8 cellular contexts compared by ENCODE assay signal in the genomic region with DNA sequence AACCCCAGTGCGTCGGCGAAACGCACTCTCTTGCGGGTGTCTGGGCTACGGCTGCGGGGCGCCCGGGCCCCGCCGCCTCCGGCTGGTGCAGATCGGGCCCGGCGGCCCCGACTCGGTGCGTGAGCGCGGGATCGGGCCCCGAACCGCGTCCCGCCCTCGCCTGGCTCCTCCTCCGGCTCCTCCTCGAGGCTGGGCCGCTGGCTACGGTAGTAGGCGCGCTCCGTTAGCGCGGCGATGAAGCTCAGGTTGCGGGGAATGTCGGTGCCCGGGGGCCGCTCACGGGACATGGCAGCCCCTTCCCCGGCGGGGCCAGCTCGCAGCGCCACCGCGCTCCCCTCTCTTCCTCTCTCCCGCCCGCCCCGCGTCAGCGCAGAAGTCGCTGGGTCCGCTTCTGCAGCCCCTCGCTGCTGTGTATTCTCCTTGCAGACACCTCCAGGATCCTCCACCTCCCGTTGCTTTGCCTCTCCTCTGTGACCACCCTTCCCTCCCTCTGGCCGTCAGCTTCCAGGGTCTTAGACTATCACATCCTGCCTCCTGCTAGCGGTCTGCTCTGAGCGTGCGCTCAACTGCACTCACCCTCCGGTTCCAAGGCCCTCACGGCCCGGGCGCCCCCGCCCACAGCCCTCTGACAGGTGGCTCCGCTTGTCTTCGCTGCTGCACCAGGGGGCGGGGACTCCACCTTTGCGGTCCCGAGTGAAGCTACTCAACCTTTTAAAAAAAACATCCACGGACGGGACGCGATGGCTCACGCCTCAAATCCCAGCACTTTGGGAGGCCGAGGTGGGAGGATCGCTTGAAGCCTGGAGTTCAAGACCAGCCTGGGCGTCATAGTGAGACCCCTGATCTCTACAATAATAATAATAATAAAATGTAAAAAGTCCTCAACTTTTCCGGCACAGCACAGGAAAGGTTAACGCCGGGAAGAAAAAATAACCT. TPM values are rescaled to one million over a fixed set of nuclear protein-coding genes. Genes with fewer than 3 reads are reported as not detected.
DNase-seq lines count a peak whose midpoint lies in the region; ATAC-seq and TF ChIP-seq lines count a peak whose summit lies in the region.

A gene with protein sequence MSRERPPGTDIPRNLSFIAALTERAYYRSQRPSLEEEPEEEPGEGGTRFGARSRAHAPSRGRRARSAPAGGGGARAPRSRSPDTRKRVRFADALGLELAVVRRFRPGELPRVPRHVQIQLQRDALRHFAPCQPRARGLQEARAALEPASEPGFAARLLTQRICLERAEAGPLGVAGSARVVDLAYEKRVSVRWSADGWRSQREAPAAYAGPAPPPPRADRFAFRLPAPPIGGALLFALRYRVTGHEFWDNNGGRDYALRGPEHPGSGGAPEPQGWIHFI (minus strand): TSS at position 570 of the 936 bp plus-strand sequence. CDS start 283 bp downstream, at position 287.

- peak within 1 kb of the TSS; percentile 83 for H3K23ac ChIP-seq in neuronal stem cell (ENCODE audit: low read depth, low read length, poor library complexity)

- H3K36me3 ChIP-seq in KMS-11 (ENCODE audit: insufficient read depth) = no peaks in the 10 kb centered on the region
- peaks cover 3 to 22% of the 10 kb centered on the region in 2 donors for H3K36me3 ChIP-seq in neuronal stem cell (replicated peaks in 1 of 2; ENCODE audit: control insufficient read depth in 2 of 2, insufficient read depth in 2 of 2, low read length in 2 of 2)

- no peaks in the 10 kb centered on the region for H3K9me3 Mint-ChIP-seq in activated T-helper 2 cell treated with anti-CD3 and anti-CD28 coated beads, Interferon-gamma antibody, Interleukin-2, Interleukin-4, amounts not matched to agents 10 μg/mL and 5 μg/mL and 100 μg/mL, durations not matched to agents 14 hours and 24 hours and 36 hours

- no peak for TF ChIP-seq CTCF in KMS-11 (conservative IDR thresholded peaks at IDR 0.05; ENCODE audit: low read depth, low read length)

- no peak within 1 kb of the TSS for H4K8ac ChIP-seq in neuronal stem cell (ENCODE audit: low read depth, low read length)

- peak within 1 kb of the TSS; percentile 69 for H2AFZ ChIP-seq in KMS-11 (ENCODE audit: low read depth)
- peak within 1 kb of the TSS; percentile 97 for H2AFZ ChIP-seq in neuronal stem cell (ENCODE audit: low read length)

- H2BK120ac ChIP-seq in neuronal stem cell (ENCODE audit: low read depth, low read length) = no peak within 1 kb of the TSS

- H3K4me3 ChIP-seq in KMS-11 (IDR thresholded peaks at IDR 0.05; ENCODE audit: insufficient read depth, low read depth, low read length) = no peak within 1 kb of the TSS
- H3K4me3 ChIP-seq in neuronal stem cell (ENCODE audit: low read length in 2 of 2) = peak within 1 kb of the TSS; percentile 61 to 83

- 0 out of 2 replicates have a peak, but pooled peaks cover 5% of the 10 kb centered on the region for H3K79me2 ChIP-seq in KMS-11 (ENCODE audit: insufficient read depth, low read depth)

- intact Hi-C loops in activated T-helper 2 cell treated with anti-CD3 and anti-CD28 coated beads, Interferon-gamma antibody, Interleukin-2, Interleukin-4, amounts not matched to agents 10 μg/mL and 5 μg/mL and 100 μg/mL, durations not matched to agents 14 hours and 24 hours and 36 hours (cut with micrococcal nuclease) = loop anchor here (10.0 kb wide), 1 partner anchor 298 kb away; no protein-coding TSS in a partner anchor

- H3K27ac Mint-ChIP-seq in activated T-helper 2 cell treated with anti-CD3 and anti-CD28 coated beads, Interferon-gamma antibody, Interleukin-2, Interleukin-4, amounts not matched to agents 10 μg/mL and 5 μg/mL and 100 μg/mL, durations not matched to agents 14 hours and 24 hours and 36 hours = peak within 1 kb of the TSS; percentile 100

- no CpG with 5 or more reads among the region's 81 CpGs for WGBS in neuronal stem cell (ENCODE audit: extremely low coverage in 2 of 2, insufficient read length in 2 of 2, insufficient replicate concordance in 1 of 2), 2 donors

- H3K9ac ChIP-seq in KMS-11 = peak within 1 kb of the TSS; percentile 78
- peak within 1 kb of the TSS; percentile 88 for H3K9ac ChIP-seq in neuronal stem cell (ENCODE audit: low read depth, low read length, poor library complexity)

- H4K20me1 ChIP-seq in KMS-11 (ENCODE audit: insufficient read depth) = no peaks in the 10 kb centered on the region

- H3K18ac ChIP-seq in neuronal stem cell (ENCODE audit: low read length) = peak within 1 kb of the TSS; percentile 94

- peak within 1 kb of the TSS; percentile 58 for H3K14ac ChIP-seq in neuronal stem cell (ENCODE audit: low read length)

- H2AK5ac ChIP-seq in neuronal stem cell (ENCODE audit: low read depth, low read length) = peak within 1 kb of the TSS; percentile 13

- peak within 1 kb of the TSS; percentile 42 for H2BK15ac ChIP-seq in neuronal stem cell (ENCODE audit: low read length)

- H3K36me3 Mint-ChIP-seq in activated T-helper 2 cell treated with anti-CD3 and anti-CD28 coated beads, Interferon-gamma antibody, Interleukin-2, Interleukin-4, amounts not matched to agents 10 μg/mL and 5 μg/mL and 100 μg/mL, durations not matched to agents 14 hours and 24 hours and 36 hours (ENCODE audit: low read depth) = peaks cover 13% of the 10 kb centered on the region

- peak within 1 kb of the TSS; percentile 99 for H3K4me3 Mint-ChIP-seq in activated T-helper 2 cell treated with anti-CD3 and anti-CD28 coated beads, Interferon-gamma antibody, Interleukin-2, Interleukin-4, amounts not matched to agents 10 μg/mL and 5 μg/mL and 100 μg/mL, durations not matched to agents 14 hours and 24 hours and 36 hours (ENCODE audit: low read depth)

- no peak within 1 kb of the TSS for H4K91ac ChIP-seq in neuronal stem cell (ENCODE audit: low read depth, low read length, poor library complexity)

- H3K27me3 ChIP-seq in KMS-11 (ENCODE audit: insufficient read depth, low read depth) (no peaks in the 10 kb centered on the region), neuronal stem cell (ENCODE audit: control insufficient read depth in 3 of 3, insufficient read depth in 3 of 3, low read depth in 1 of 3, low read length in 3 of 3) (no peaks in the 10 kb centered on the region)

- H3K79me1 ChIP-seq in neuronal stem cell (ENCODE audit: low read depth, low read length) = no peaks in the 10 kb centered on the region

- H3K4ac ChIP-seq in neuronal stem cell (ENCODE audit: low read length) = no peak within 1 kb of the TSS

- DNase-seq in DMS 273 treated with DMSO at 0.1 percent for 48 hours (lab: John Stamatoyannopoulos, UW) (peak; percentile 35), RPMI7951 (ENCODE audit: low read depth) (peak; percentile 54), foreskin melanocyte (peak; percentile 53), neuronal stem cell (ENCODE audit: low spot score) (peak; percentile 61), substantia nigra (lab: John Stamatoyannopoulos, UW) (peak in 36 of 49 donors; percentile 35 to 82 (median 62))
- peak; percentile 79 for DNase-seq in activated T-helper 2 cell treated with anti-CD3 and anti-CD28 coated beads, Interferon-gamma antibody, Interleukin-2, Interleukin-4, amounts not matched to agents 10 μg/mL and 5 μg/mL and 100 μg/mL, durations not matched to agents 14 hours and 24 hours and 36 hours (ENCODE audit: low spot score)

- H3K4me2 ChIP-seq in KMS-11 = peak within 1 kb of the TSS; percentile 81
- H3K4me2 ChIP-seq in neuronal stem cell (ENCODE audit: insufficient read depth, low read length, poor library complexity, severe bottlenecking) = peak within 1 kb of the TSS; percentile 91

- H3K9me3 ChIP-seq in neuronal stem cell (replicated peaks in 1 of 2; ENCODE audit: control insufficient read depth in 2 of 2, insufficient read depth in 1 of 2, low read depth in 1 of 2, low read length in 2 of 2) = no peaks in the 10 kb centered on the region

- peak within 1 kb of the TSS; percentile 49 for H2BK5ac ChIP-seq in neuronal stem cell (ENCODE audit: low read length)

- no peak within 1 kb of the TSS for H2BK12ac ChIP-seq in neuronal stem cell (ENCODE audit: low read length)

- H3K27me3 Mint-ChIP-seq in activated T-helper 2 cell treated with anti-CD3 and anti-CD28 coated beads, Interferon-gamma antibody, Interleukin-2, Interleukin-4, amounts not matched to agents 10 μg/mL and 5 μg/mL and 100 μg/mL, durations not matched to agents 14 hours and 24 hours and 36 hours (ENCODE audit: low read depth) = peaks cover 4% of the 10 kb centered on the region

- H3K4me1 Mint-ChIP-seq in activated T-helper 2 cell treated with anti-CD3 and anti-CD28 coated beads, Interferon-gamma antibody, Interleukin-2, Interleukin-4, amounts not matched to agents 10 μg/mL and 5 μg/mL and 100 μg/mL, durations not matched to agents 14 hours and 24 hours and 36 hours (ENCODE audit: low read depth) = peaks cover 30% of the 10 kb centered on the region

- H3K27ac ChIP-seq in KMS-11 (peak within 1 kb of the TSS; percentile 76), neuronal stem cell (replicated peaks; ENCODE audit: low read length) (peak within 1 kb of the TSS; percentile 85), substantia nigra (ENCODE audit: low read depth, low read length, poor library complexity, severe bottlenecking) (peak within 1 kb of the TSS; percentile 97)

- peak; percentile 40 for ATAC-seq in GM21529 (IDR thresholded peaks at IDR 0.05; ENCODE audit: unreplicated experiment)

- H3K4me1 ChIP-seq in KMS-11 (ENCODE audit: low read depth, poor library complexity, severe bottlenecking) = peaks cover 15% of the 10 kb centered on the region
- peaks cover 5 to 11% of the 10 kb centered on the region in 2 donors for H3K4me1 ChIP-seq in neuronal stem cell (ENCODE audit: control insufficient read depth in 2 of 2, insufficient read depth in 1 of 2, low read depth in 1 of 2, low read length in 2 of 2)

RNA-seq across cellular contexts. Expression of the gene that starts here (rescaled TPM):
- total RNA-seq in RPMI7951 (2014; rRNA removed; shearing (Covaris generic)) = 3.0 and 4.3 TPM in 2 replicates
- total RNA-seq in activated T-helper 2 cell treated with anti-CD3 and anti-CD28 coated beads, Interferon-gamma antibody, Interleukin-2, Interleukin-4, amounts not matched to agents 10 μg/mL and 5 μg/mL and 100 μg/mL, durations not matched to agents 14 hours and 24 hours and 36 hours = 20.3 and 21.3 TPM in 2 replicates
- polyA plus RNA-seq in neuronal stem cell (2013, experiment 1 of 2) = 14.3 TPM
- 13.4 TPM for polyA plus RNA-seq in neuronal stem cell (2013, experiment 2 of 2)
